In genomic region chr18:65526099-65526498, GRCh38 we compare ENCODE assay signal across 26 cellular contexts.
"Had no signal": no experiment of that assay in that cellular context is flagged by ENCODE, and none has a peak within 500 bp of the region (broad histone marks: within the 10 kb centered on the region; RNA-seq: fewer than 3 reads in every experiment).

No MANE protein-coding gene starts in this region.

- H3K9me3 ChIP-seq: esophagus squamous epithelium, gastrocnemius medialis, lower lobe of right lung, mucosa of descending colon had no signal

- H3K27me3 ChIP-seq: dorsolateral prefrontal cortex, esophagus squamous epithelium, gastrocnemius medialis, heart right ventricle, left lung had no signal

- FAIRE-seq: islet of Langerhans, keratinocyte had no signal

- H3K4me1 ChIP-seq: esophagus squamous epithelium, gastrocnemius medialis, heart right ventricle, left lung, lower lobe of right lung had no signal

- H3K4me3 ChIP-seq: coronary artery, dorsolateral prefrontal cortex, esophagus squamous epithelium, gastrocnemius medialis, heart right ventricle, left lung, lower lobe of right lung, mucosa of descending colon had no signal

- H3K36me3 ChIP-seq: esophagus squamous epithelium, gastrocnemius medialis, heart right ventricle, left lung, lower lobe of right lung had no signal

- DNase-seq: dermis blood vessel endothelial cell; dorsolateral prefrontal cortex; effector CD4-positive, alpha-beta T cell; effector memory CD4-positive, alpha-beta T cell; erythroblast; esophagus squamous epithelium; foreskin fibroblast; foreskin melanocyte; gastrocnemius medialis; glutamatergic neuron; head of caudate nucleus; heart right ventricle; hippocampal formation; left cardiac atrium; left lung; left ventricle myocardium superior; lower lobe of right lung; mesenchymal stem cell; mucosa of descending colon; naive B cell; naive thymus-derived CD8-positive, alpha-beta T cell had no signal

- ATAC-seq: esophagus mucosa; gastrocnemius medialis; heart right ventricle; left cardiac atrium; left lung; left ventricle myocardium superior; lower lobe of right lung; mucosa of descending colon; naive thymus-derived CD8-positive, alpha-beta T cell had no signal

- H3K27ac ChIP-seq: coronary artery, dorsolateral prefrontal cortex, epithelial cell of prostate, esophagus squamous epithelium, gastrocnemius medialis, heart right ventricle, left lung, lower lobe of right lung had no signal
